29 cellular contexts compared by ENCODE assay signal in the genomic region with DNA sequence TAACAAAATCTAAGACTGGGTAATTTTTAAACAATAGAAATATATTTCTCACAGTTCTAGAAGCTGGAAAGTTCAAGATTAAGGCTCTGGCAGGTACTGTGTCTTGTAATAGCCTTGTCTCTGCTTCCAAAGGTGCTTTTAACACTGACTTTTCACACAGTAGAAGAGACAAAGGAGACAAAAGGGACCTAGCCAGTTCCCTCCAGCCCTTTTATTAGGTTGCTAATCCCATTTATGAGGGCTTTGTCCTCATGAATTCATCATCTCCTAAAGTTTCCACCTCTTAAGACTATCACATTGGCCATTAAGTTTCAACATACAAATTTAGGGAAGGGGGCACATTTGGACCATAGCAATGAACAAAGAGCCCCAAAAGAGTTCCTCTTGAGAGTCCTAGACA. TPM values are rescaled to one million over a fixed set of nuclear protein-coding genes. Genes with fewer than 3 reads are reported as not detected.
"Had no signal": no experiment of that assay in that cellular context is flagged by ENCODE, and none has a peak within 500 bp of the region (broad histone marks: within the 10 kb centered on the region; RNA-seq: fewer than 3 reads in every experiment).

No MANE protein-coding gene starts in this region.

- H3K27ac Mint-ChIP-seq: dendritic cell treated with granulocyte-macrophage colony-stimulating factor and Interleukin-4, amounts not matched to agents 40 ng/mL and 50 ng/mL, for 4 days; effector memory CD8-positive, alpha-beta T cell; endodermal cell had no signal

- H3K9me3 ChIP-seq: colonic mucosa, esophagus muscularis mucosa, esophagus squamous epithelium, gastrocnemius medialis, gastroesophageal sphincter, heart left ventricle, heart right ventricle had no signal

- H3K4me1 ChIP-seq: colonic mucosa, esophagus muscularis mucosa, esophagus squamous epithelium, foreskin keratinocyte, gastrocnemius medialis, gastroesophageal sphincter, heart left ventricle, heart right ventricle had no signal

- H3K4me3 ChIP-seq: colonic mucosa, coronary artery, dorsolateral prefrontal cortex, esophagus muscularis mucosa, esophagus squamous epithelium, gastrocnemius medialis, gastroesophageal sphincter, heart left ventricle, heart right ventricle had no signal

- H3K36me3 ChIP-seq: colonic mucosa, esophagus muscularis mucosa, esophagus squamous epithelium, gastrocnemius medialis, gastroesophageal sphincter, heart left ventricle, heart right ventricle had no signal

- H3K27me3 ChIP-seq: colonic mucosa, dorsolateral prefrontal cortex, esophagus muscularis mucosa, esophagus squamous epithelium, gastrocnemius medialis, gastroesophageal sphincter had no signal

- H3K9me3 Mint-ChIP-seq: dendritic cell treated with granulocyte-macrophage colony-stimulating factor and Interleukin-4, amounts not matched to agents 40 ng/mL and 50 ng/mL, for 4 days; effector memory CD8-positive, alpha-beta T cell; endodermal cell had no signal

- H3K27me3 Mint-ChIP-seq: effector memory CD8-positive, alpha-beta T cell had no signal

- H3K27ac ChIP-seq: colonic mucosa, coronary artery, dorsolateral prefrontal cortex, epithelial cell of prostate, esophagus muscularis mucosa, esophagus squamous epithelium, foreskin keratinocyte, gastrocnemius medialis, gastroesophageal sphincter, heart left ventricle, heart right ventricle had no signal

- H3K4me3 Mint-ChIP-seq: dendritic cell treated with granulocyte-macrophage colony-stimulating factor and Interleukin-4, amounts not matched to agents 40 ng/mL and 50 ng/mL, for 4 days; effector memory CD8-positive, alpha-beta T cell; endodermal cell had no signal

- ATAC-seq: effector memory CD8-positive, alpha-beta T cell; esophagus mucosa; foreskin keratinocyte; gastrocnemius medialis; gastroesophageal sphincter; heart left ventricle; heart right ventricle had no signal

- DNase-seq: colonic mucosa; cortex of kidney; dermis blood vessel endothelial cell; dorsolateral prefrontal cortex; effector CD4-positive, alpha-beta T cell; effector CD8-positive, alpha-beta T cell; effector memory CD4-positive, alpha-beta T cell; effector memory CD8-positive, alpha-beta T cell; endodermal cell; erythroblast; esophagus squamous epithelium; foreskin fibroblast; foreskin keratinocyte; foreskin melanocyte; gastrocnemius medialis; glutamatergic neuron; head of caudate nucleus; heart left ventricle; heart right ventricle had no signal

RNA-seq across cellular contexts. Expression of a gene that starts 40.7 kb away (rescaled TPM):
- total RNA-seq: dermis microvascular lymphatic vessel endothelial cell, endothelial cell of umbilical vein, fibroblast of villous mesenchyme had no signal
- polyA plus RNA-seq: endothelial cell of umbilical vein, fibroblast of lung had no signal
